In the genomic region with DNA sequence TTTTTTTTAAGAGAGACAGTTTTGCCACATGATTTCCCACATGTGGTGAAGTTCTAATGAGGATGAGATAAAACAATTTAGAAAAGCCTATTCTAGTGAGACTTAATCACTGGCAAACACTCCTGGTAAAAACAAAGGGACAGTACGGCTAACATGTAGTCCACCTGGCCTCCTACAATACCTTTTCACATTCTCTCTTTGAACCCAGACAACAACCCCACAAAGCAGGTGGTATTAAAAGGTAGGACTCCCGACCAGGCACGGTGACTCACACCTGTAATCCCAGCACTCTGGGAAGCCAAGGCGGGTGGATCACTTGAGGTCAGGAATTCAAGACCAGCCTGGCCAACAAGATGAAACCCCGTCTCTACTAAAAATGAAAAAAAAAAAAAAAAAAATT, we compare ENCODE assay signal across 18 cellular contexts.
"Had no signal": no experiment of that assay in that cellular context is flagged by ENCODE, and none has a peak within 500 bp of the region (broad histone marks: within the 10 kb centered on the region; RNA-seq: fewer than 3 reads in every experiment).

No MANE protein-coding gene starts in this region.

- DNase-seq: activated naive CD8-positive, alpha-beta T cell treated with anti-CD3 and anti-CD28 coated beads for 36 hours; amygdala; left cardiac atrium; retina; stimulated activated CD4-positive, alpha-beta T cell treated with anti-CD3 and anti-CD28 coated beads, Interleukin-12 subunit alpha, Interleukin-12 subunit beta, amount 100 ng/mL, for 4 hours; stimulated activated CD4-positive, alpha-beta T cell treated with anti-CD3 and anti-CD28 coated beads, Interleukin-2, amount 100 ng/mL, for 24 hours; T-helper 9 cell; thyroid gland had no signal

- H3K36me3 Mint-ChIP-seq: activated naive CD8-positive, alpha-beta T cell treated with anti-CD3 and anti-CD28 coated beads for 36 hours had no signal

- H3K27ac Mint-ChIP-seq: activated naive CD8-positive, alpha-beta T cell treated with anti-CD3 and anti-CD28 coated beads for 36 hours; activated T-helper 1 cell treated with anti-CD3 and anti-CD28 coated beads, Interleukin-12 subunit alpha, Interleukin-12 subunit beta, Interleukin-2, Interleukin-4 antibody, amounts not matched to agents 30 ng/mL and 10 ng/mL and 1 ng/mL, durations not matched to agents 14 hours and 24 hours and 36 hours had no signal

- H3K27me3 Mint-ChIP-seq: activated naive CD8-positive, alpha-beta T cell treated with anti-CD3 and anti-CD28 coated beads for 36 hours; central memory CD8-positive, alpha-beta T cell had no signal

- FAIRE-seq: endothelial cell of umbilical vein, frontal cortex, urothelium cell line had no signal

- H3K4me3 ChIP-seq: coronary artery, lung, thyroid gland had no signal

- H3K36me3 ChIP-seq: neutrophil, thyroid gland had no signal

- H3K27ac ChIP-seq: coronary artery, neutrophil, thyroid gland had no signal

- H3K9me3 Mint-ChIP-seq: activated naive CD8-positive, alpha-beta T cell treated with anti-CD3 and anti-CD28 coated beads for 36 hours; activated T-helper 1 cell treated with anti-CD3 and anti-CD28 coated beads, Interleukin-12 subunit alpha, Interleukin-12 subunit beta, Interleukin-2, Interleukin-4 antibody, amounts not matched to agents 30 ng/mL and 10 ng/mL and 1 ng/mL, durations not matched to agents 14 hours and 24 hours and 36 hours; brain; central memory CD8-positive, alpha-beta T cell had no signal

- H3K4me1 Mint-ChIP-seq: activated naive CD8-positive, alpha-beta T cell treated with anti-CD3 and anti-CD28 coated beads for 36 hours; central memory CD8-positive, alpha-beta T cell had no signal

- H3K4me1 ChIP-seq: thyroid gland had no signal

- ATAC-seq: activated CD4-positive, CD25-positive, alpha-beta regulatory T cell treated with anti-CD3 and anti-CD28 coated beads, Interleukin-2, amount 50 U/mL, for 24 hours; left cardiac atrium had no signal

- H3K4me3 Mint-ChIP-seq: activated naive CD8-positive, alpha-beta T cell treated with anti-CD3 and anti-CD28 coated beads for 36 hours; activated T-helper 1 cell treated with anti-CD3 and anti-CD28 coated beads, Interleukin-12 subunit alpha, Interleukin-12 subunit beta, Interleukin-2, Interleukin-4 antibody, amounts not matched to agents 30 ng/mL and 10 ng/mL and 1 ng/mL, durations not matched to agents 14 hours and 24 hours and 36 hours; brain; central memory CD8-positive, alpha-beta T cell had no signal

- H3K27me3 ChIP-seq: thyroid gland had no signal

- H3K9me3 ChIP-seq: neutrophil, thyroid gland had no signal
